ENCODE assay signal across 8 cellular contexts in the genomic region with DNA sequence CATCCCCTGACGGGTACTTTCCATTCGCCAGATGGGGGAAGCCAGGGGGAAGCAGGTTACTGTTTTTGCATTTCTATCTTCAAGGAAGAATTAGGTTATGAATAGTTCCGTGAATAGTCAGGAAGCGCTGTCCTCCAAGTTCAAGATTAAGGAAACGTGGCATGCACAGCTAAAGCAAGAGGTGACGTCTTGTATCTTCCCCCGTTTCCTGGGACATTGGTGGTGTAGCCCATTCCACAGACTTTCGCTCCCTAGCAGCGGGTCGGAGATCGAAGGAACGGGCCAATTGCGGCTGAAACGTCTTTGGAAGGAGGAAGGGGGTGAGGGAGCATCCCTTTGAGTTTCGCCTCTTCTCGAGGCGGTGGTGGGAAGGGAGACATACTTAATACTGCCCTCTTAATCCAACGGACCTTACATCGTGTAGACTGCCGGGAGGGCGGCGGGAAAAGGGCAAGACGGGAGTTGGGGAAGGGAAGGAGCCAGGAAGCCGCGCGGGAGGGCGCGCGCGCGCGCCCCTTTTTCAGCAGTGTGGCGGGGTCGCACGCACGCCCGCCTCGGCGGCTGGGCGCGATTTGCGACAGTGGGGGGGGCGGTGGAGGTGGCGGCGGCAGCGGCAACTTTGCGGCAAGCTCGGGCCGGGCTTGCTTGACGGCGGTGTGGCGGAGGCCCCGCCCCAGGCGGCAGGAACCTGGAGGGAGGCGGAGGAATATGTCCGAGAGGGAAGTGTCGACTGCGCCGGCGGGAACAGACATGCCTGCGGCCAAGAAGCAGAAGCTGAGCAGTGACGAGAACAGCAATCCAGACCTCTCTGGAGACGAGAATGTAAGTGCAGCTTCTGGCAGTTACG. TPM values are rescaled to one million over a fixed set of nuclear protein-coding genes. Genes with fewer than 3 reads are reported as not detected.
DNase-seq lines count a peak whose midpoint lies in the region; ATAC-seq and TF ChIP-seq lines count a peak whose summit lies in the region.

A gene with protein sequence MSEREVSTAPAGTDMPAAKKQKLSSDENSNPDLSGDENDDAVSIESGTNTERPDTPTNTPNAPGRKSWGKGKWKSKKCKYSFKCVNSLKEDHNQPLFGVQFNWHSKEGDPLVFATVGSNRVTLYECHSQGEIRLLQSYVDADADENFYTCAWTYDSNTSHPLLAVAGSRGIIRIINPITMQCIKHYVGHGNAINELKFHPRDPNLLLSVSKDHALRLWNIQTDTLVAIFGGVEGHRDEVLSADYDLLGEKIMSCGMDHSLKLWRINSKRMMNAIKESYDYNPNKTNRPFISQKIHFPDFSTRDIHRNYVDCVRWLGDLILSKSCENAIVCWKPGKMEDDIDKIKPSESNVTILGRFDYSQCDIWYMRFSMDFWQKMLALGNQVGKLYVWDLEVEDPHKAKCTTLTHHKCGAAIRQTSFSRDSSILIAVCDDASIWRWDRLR (plus strand): TSS at position 232 of the 847 bp plus-strand sequence. CDS start 477 bp downstream, at position 709.

- intact Hi-C loops in esophagus squamous epithelium (cut with DNase I) = no loop called here

- no peak within 1 kb of the TSS for H3K4me3 Mint-ChIP-seq in activated T-cell treated with anti-CD3 and anti-CD28 coated beads, Interleukin-2, amount 50 U/mL, for 4 hours

- H3K27me3 Mint-ChIP-seq in activated T-cell treated with anti-CD3 and anti-CD28 coated beads, Interleukin-2, amount 50 U/mL, for 4 hours (ENCODE audit: low read depth) = no peaks in the 10 kb centered on the region

- H3K27ac ChIP-seq in esophagus squamous epithelium = peak within 1 kb of the TSS; percentile 95 to 100 (median 99)

- no peaks in the 10 kb centered on the region for H3K27me3 ChIP-seq in esophagus squamous epithelium

- H3K9me3 Mint-ChIP-seq in activated T-cell treated with anti-CD3 and anti-CD28 coated beads, Interleukin-2, amount 50 U/mL, for 4 hours = no peaks in the 10 kb centered on the region

- peak; percentile 51 for ATAC-seq in GM21737 (IDR thresholded peaks at IDR 0.05; ENCODE audit: unreplicated experiment)
- peak; percentile 85 to 87 for ATAC-seq in activated T-cell treated with anti-CD3 and anti-CD28 coated beads, Interleukin-2, amount 50 U/mL, for 4 hours

- H3K36me3 Mint-ChIP-seq in activated T-cell treated with anti-CD3 and anti-CD28 coated beads, Interleukin-2, amount 50 U/mL, for 4 hours (ENCODE audit: insufficient read depth) = peaks cover 13% of the 10 kb centered on the region

- DNase-seq in DMS53 treated with DMSO at 0.1 percent for 48 hours (lab: John Stamatoyannopoulos, UW; ENCODE audit: unreplicated experiment) (peak; percentile 100), KG1 (lab: John Stamatoyannopoulos, UW) (peak; percentile 92), esophagus squamous epithelium (lab: John Stamatoyannopoulos, UW) (peak; percentile 81), myocyte (ENCODE audit: low read depth) (peak; percentile 95)
- peak; percentile 92 for DNase-seq in activated T-cell treated with anti-CD3 and anti-CD28 coated beads, Interleukin-2, amount 50 U/mL, for 4 hours
- DNase-seq in stimulated activated CD8-positive, alpha-beta memory T cell treated with anti-CD3 and anti-CD28 coated beads, Interleukin-7, amount 100 ng/mL, for 48 hours (ENCODE audit: extremely low read depth in 1 of 2, low read depth in 1 of 2) = peak; percentile 91 to 94

- peaks cover 30% of the 10 kb centered on the region for H3K4me1 Mint-ChIP-seq in activated T-cell treated with anti-CD3 and anti-CD28 coated beads, Interleukin-2, amount 50 U/mL, for 4 hours (ENCODE audit: low read depth)

- peak in 2 of 6 experiments; percentile 5 to 15 for TF ChIP-seq CTCF in esophagus squamous epithelium (IDR thresholded peaks at IDR 0.05)

- no peaks in the 10 kb centered on the region for H3K9me3 ChIP-seq in esophagus squamous epithelium

- H3K4me1 ChIP-seq in esophagus squamous epithelium = peaks cover 4 to 48% (median 33%) of the 10 kb centered on the region in 3 donors

- WGBS in esophagus squamous epithelium, 2 donors = 1% methylated on average over 18 to 32 of the region's 64 CpGs

- peak within 1 kb of the TSS; percentile 73 to 98 (median 88) for H3K4me3 ChIP-seq in esophagus squamous epithelium

- peak in 2 of 4 donors; percentile 56 to 75 for TF ChIP-seq POLR2A in esophagus squamous epithelium (IDR thresholded peaks at IDR 0.05)

- H3K36me3 ChIP-seq in esophagus squamous epithelium = no peaks in the 10 kb centered on the region

TF ChIP-seq in PFSK-1, 5 proteins besides CTCF, POLR2A, EP300 and RAD21:
- TF ChIP-seq FOXP2 (optimal IDR thresholded peaks at IDR 0.05; ENCODE audit: borderline replicate concordance, extremely low read depth, extremely low read length, insufficient read depth) (peak; percentile 65), SIN3A (IDR thresholded peaks at IDR 0.05; ENCODE audit: borderline replicate concordance, insufficient read depth, low read length) (peak; percentile 79; the same call in 1 of the 2 replicates), POLR2AphosphoS5 (IDR thresholded peaks at IDR 0.05; ENCODE audit: low read depth, low read length) (peak; percentile 99), TAF1 (IDR thresholded peaks at IDR 0.05; ENCODE audit: borderline replicate concordance, insufficient read depth, low read length) (peak; percentile 94)
- TF ChIP-seq, protein P1, sequence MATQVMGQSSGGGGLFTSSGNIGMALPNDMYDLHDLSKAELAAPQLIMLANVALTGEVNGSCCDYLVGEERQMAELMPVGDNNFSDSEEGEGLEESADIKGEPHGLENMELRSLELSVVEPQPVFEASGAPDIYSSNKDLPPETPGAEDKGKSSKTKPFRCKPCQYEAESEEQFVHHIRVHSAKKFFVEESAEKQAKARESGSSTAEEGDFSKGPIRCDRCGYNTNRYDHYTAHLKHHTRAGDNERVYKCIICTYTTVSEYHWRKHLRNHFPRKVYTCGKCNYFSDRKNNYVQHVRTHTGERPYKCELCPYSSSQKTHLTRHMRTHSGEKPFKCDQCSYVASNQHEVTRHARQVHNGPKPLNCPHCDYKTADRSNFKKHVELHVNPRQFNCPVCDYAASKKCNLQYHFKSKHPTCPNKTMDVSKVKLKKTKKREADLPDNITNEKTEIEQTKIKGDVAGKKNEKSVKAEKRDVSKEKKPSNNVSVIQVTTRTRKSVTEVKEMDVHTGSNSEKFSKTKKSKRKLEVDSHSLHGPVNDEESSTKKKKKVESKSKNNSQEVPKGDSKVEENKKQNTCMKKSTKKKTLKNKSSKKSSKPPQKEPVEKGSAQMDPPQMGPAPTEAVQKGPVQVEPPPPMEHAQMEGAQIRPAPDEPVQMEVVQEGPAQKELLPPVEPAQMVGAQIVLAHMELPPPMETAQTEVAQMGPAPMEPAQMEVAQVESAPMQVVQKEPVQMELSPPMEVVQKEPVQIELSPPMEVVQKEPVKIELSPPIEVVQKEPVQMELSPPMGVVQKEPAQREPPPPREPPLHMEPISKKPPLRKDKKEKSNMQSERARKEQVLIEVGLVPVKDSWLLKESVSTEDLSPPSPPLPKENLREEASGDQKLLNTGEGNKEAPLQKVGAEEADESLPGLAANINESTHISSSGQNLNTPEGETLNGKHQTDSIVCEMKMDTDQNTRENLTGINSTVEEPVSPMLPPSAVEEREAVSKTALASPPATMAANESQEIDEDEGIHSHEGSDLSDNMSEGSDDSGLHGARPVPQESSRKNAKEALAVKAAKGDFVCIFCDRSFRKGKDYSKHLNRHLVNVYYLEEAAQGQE (IDR thresholded peaks at IDR 0.05; ENCODE audit: insufficient read depth in 1 of 2, low read depth in 2 of 2, low read length in 2 of 2) = peak in 1 of 2 experiments; percentile 73; a peak in 2 of 4 replicates

RNA-seq across cellular contexts. Expression of the gene that starts here (rescaled TPM):
- 7.2 TPM for polyA plus RNA-seq in PFSK-1 (2012; ENCODE audit: insufficient read length, low read depth)
- 100 to 1,000 TPM; 171 to 197 (median 175) TPM for total RNA-seq in activated T-cell treated with anti-CD3 and anti-CD28 coated beads, Interleukin-2, amount 50 U/mL, for 4 hours
- total RNA-seq in esophagus squamous epithelium (10 to 100 TPM; 14.4 to 26.3 (median 18.5) TPM), myocyte (15.8 and 16.3 TPM in 2 replicates)
- polyA plus RNA-seq in myocyte (2012) = 14.7 TPM

Comparison
In these comparisons a context has a peak if more than half of its experiments do, and no peak if none do; other contexts are left out.
1. Peak in every context shown above with its lines: DNase-seq, ATAC-seq, H3K4me3 ChIP-seq and H3K27ac ChIP-seq.